In genomic region chr10:34699904-34700303, GRCh38 we compare ENCODE assay signal across 18 cellular contexts.
DNase-seq lines count a peak whose midpoint lies in the region; FAIRE-seq and TF ChIP-seq lines count a peak whose summit lies in the region.
"Had no signal": no experiment of that assay in that cellular context is flagged by ENCODE, and none has a peak within 500 bp of the region (broad histone marks: within the 10 kb centered on the region; RNA-seq: fewer than 3 reads in every experiment).

No MANE protein-coding gene starts in this region.

- CTCF ChIA-PET in HEK293 (lab: Yijun Ruan, JAX), result interaction anchor here (0.5 kb wide), 1 partner anchor 168 kb away, joined by 4 read pairs; no protein-coding TSS in a partner anchor

- H3K79me2 ChIP-seq in keratinocyte (ENCODE audit: control insufficient read depth, insufficient read depth, low read length), result peaks cover 66% of the 10 kb centered on the region

- TF ChIP-seq CTCF in HEK293 (tag by site-specific recombination; IDR thresholded peaks at IDR 0.05) (no peak), VCaP (conservative IDR thresholded peaks at IDR 0.05) (no peak), keratinocyte (optimal IDR thresholded peaks at IDR 0.05 in 1 of 3, IDR thresholded peaks at IDR 0.05 in 1 of 3, conservative IDR thresholded peaks at IDR 0.05 in 1 of 3; ENCODE audit: extremely low read depth in 1 of 3, insufficient read depth in 2 of 3, low read length in 3 of 3) (no peak)

- peak overlapping the region; percentile 23 for H3K9ac ChIP-seq in keratinocyte (ENCODE audit: control insufficient read depth, extremely low read depth, insufficient read depth, low read length)

- H3K27ac ChIP-seq in HEK293 (ENCODE audit: extremely low read depth, low read depth, low read length) (no peak overlapping the region), VCaP (peak overlapping the region; percentile 31), keratinocyte (ENCODE audit: control insufficient read depth, insufficient read depth, low read length) (peak overlapping the region; percentile 100), small intestine (ENCODE audit: low read depth in 1 of 2, low read length in 1 of 2) (no peak overlapping the region)

- no peak overlapping the region for H3K4me3 ChIP-seq in HEK293 (ENCODE audit: low read depth, low read length)
- H3K4me3 ChIP-seq in keratinocyte (ENCODE audit: control insufficient read depth in 2 of 3, extremely low read depth in 1 of 3, insufficient read depth in 2 of 3, low read depth in 1 of 3, low read length in 3 of 3), result peak overlapping the region in 1 of 3 experiments; percentile 15
- H3K4me3 ChIP-seq in small intestine (ENCODE audit: low read depth in 1 of 2, low read length in 2 of 2), result no peak overlapping the region
- H3K4me3 ChIP-seq: HAP-1, MG63 had no signal

- dilution Hi-C loops in keratinocyte (cut with MboI; ENCODE audit: extremely low pct_ligation_motif_present, low sequenced_read_pairs), result no loop called here

- H3K4me2 ChIP-seq in keratinocyte (ENCODE audit: control insufficient read depth, extremely low read depth, insufficient read depth, low read depth, low read length), result peak overlapping the region; percentile 65

- no peaks in the 10 kb centered on the region for H4K20me1 ChIP-seq in keratinocyte (ENCODE audit: control insufficient read depth, extremely low read depth, insufficient read depth, low read length)

- H3K9me3 ChIP-seq in HEK293 (ENCODE audit: control insufficient read depth, insufficient read depth, low read depth, low read length), result no peaks in the 10 kb centered on the region
- no peaks in the 10 kb centered on the region for H3K9me3 ChIP-seq in keratinocyte (ENCODE audit: control insufficient read depth, low read depth, low read length)
- H3K9me3 ChIP-seq in small intestine (ENCODE audit: control insufficient read depth, low read depth), result no peaks in the 10 kb centered on the region
- H3K9me3 ChIP-seq: HAP-1 had no signal

- POLR2A ChIA-PET in HEK293 (lab: Yijun Ruan, JAX), result no interaction called here

- H3K4me1 ChIP-seq in HEK293 (ENCODE audit: control insufficient read depth, insufficient read depth, low read length) (peaks cover 20% of the 10 kb centered on the region), keratinocyte (ENCODE audit: control insufficient read depth, extremely low read depth, insufficient read depth, low read length) (peaks cover 76% of the 10 kb centered on the region), small intestine (ENCODE audit: control insufficient read depth in 2 of 2, insufficient read depth in 1 of 2, low read depth in 1 of 2, low read length in 1 of 2) (peaks cover 0 to 5% of the 10 kb centered on the region in 2 donors)

- FAIRE-seq in keratinocyte (lab: Jason Lieb, UNC), result no peak
- FAIRE-seq in small intestine (lab: Jason Lieb, UNC), result no peak

- no peaks in the 10 kb centered on the region for H3K9me1 ChIP-seq in keratinocyte (ENCODE audit: control insufficient read depth, extremely low read depth, insufficient read depth, low read length)

- H3K36me3 ChIP-seq in HEK293 (ENCODE audit: control insufficient read depth in 2 of 2, insufficient read depth in 1 of 2, low read length in 2 of 2), result peaks cover 0 to 4% of the 10 kb centered on the region in 2 experiments; a peak in 2 of 3 replicates
- peaks cover under 1 to 5% of the 10 kb centered on the region in 2 experiments for H3K36me3 ChIP-seq in keratinocyte (ENCODE audit: control insufficient read depth in 2 of 2, extremely low read depth in 1 of 2, insufficient read depth in 2 of 2, low read length in 2 of 2)
- H3K36me3 ChIP-seq in small intestine (ENCODE audit: control insufficient read depth in 2 of 2, insufficient read depth in 2 of 2, low read length in 2 of 2), result no peaks in the 10 kb centered on the region
- H3K36me3 ChIP-seq: HAP-1, MG63 had no signal

- no peaks in the 10 kb centered on the region for H3K27me3 ChIP-seq in keratinocyte (ENCODE audit: control insufficient read depth, extremely low read depth, insufficient read depth, low read length)
- no peaks in the 10 kb centered on the region for H3K27me3 ChIP-seq in small intestine (ENCODE audit: control insufficient read depth in 2 of 2, insufficient read depth in 2 of 2, low read length in 2 of 2)
- H3K27me3 ChIP-seq: MG63 had no signal

- DNase-seq in keratinocyte (ENCODE audit: low read depth, low spot score) (no peak), small intestine (peak; percentile 35), RPMI8226 (no peak), hippocampal formation (lab: John Stamatoyannopoulos, UW) (no peak), NCI-H82 treated with DMSO at 0.1 percent for 48 hours (lab: John Stamatoyannopoulos, UW; ENCODE audit: unreplicated experiment) (no peak)
- DNase-seq: GDM1, Kasumi-1, MG63, NCI-H1048, NCI-H1436, NCI-H1930, NCI-H226, NCI-H524, NCI-H82, Right ventricle myocardium superior had no signal

- no peak overlapping the region for H2AFZ ChIP-seq in keratinocyte (ENCODE audit: control insufficient read depth, low read length)

- 24 to 63% (median 25%) methylated on average over 2 of the region's 2 CpGs for WGBS in small intestine, 3 donors

TF ChIP-seq in HEK293, 187 proteins besides CTCF, POLR2A, EP300 and RAD21 (continues in another document):
- TF ChIP-seq ZNF76 (tag by site-specific recombination; IDR thresholded peaks at IDR 0.05; ENCODE audit: borderline replicate concordance, low read depth) (no peak), ZFP69B (tag by site-specific recombination; IDR thresholded peaks at IDR 0.05) (no peak), ZBTB10 (tag by site-specific recombination; IDR thresholded peaks at IDR 0.05) (no peak), ZNF600 (tag by site-specific recombination; IDR thresholded peaks at IDR 0.05) (peak; percentile 47; the same call in 1 of the 2 replicates), PRDM6 (tag by site-specific recombination; IDR thresholded peaks at IDR 0.05) (peak; percentile 53), ZFP41 (tag by site-specific recombination; IDR thresholded peaks at IDR 0.05; ENCODE audit: borderline replicate concordance) (no peak), ZNF792 (tag by site-specific recombination; IDR thresholded peaks at IDR 0.05) (no peak), ZNF768 (tag by site-specific recombination; IDR thresholded peaks at IDR 0.05) (no peak), ZNF555 (tag by site-specific recombination; conservative IDR thresholded peaks at IDR 0.05) (no peak), ZNF626 (tag by site-specific recombination; IDR thresholded peaks at IDR 0.05) (no peak)
- TF ChIP-seq, protein P1, sequence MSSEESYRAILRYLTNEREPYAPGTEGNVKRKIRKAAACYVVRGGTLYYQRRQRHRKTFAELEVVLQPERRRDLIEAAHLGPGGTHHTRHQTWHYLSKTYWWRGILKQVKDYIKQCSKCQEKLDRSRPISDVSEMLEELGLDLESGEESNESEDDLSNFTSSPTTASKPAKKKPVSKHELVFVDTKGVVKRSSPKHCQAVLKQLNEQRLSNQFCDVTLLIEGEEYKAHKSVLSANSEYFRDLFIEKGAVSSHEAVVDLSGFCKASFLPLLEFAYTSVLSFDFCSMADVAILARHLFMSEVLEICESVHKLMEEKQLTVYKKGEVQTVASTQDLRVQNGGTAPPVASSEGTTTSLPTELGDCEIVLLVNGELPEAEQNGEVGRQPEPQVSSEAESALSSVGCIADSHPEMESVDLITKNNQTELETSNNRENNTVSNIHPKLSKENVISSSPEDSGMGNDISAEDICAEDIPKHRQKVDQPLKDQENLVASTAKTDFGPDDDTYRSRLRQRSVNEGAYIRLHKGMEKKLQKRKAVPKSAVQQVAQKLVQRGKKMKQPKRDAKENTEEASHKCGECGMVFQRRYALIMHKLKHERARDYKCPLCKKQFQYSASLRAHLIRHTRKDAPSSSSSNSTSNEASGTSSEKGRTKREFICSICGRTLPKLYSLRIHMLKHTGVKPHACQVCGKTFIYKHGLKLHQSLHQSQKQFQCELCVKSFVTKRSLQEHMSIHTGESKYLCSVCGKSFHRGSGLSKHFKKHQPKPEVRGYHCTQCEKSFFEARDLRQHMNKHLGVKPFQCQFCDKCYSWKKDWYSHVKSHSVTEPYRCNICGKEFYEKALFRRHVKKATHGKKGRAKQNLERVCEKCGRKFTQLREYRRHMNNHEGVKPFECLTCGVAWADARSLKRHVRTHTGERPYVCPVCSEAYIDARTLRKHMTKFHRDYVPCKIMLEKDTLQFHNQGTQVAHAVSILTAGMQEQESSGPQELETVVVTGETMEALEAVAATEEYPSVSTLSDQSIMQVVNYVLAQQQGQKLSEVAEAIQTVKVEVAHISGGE (tag by site-specific recombination; conservative IDR thresholded peaks at IDR 0.05; ENCODE audit: low read depth), result no peak

Comparison
In these comparisons a context has a peak if more than half of its experiments do, and no peak if none do; other contexts are left out.
1. H3K27ac ChIP-seq: peak in VCaP (single experiment) and keratinocyte (single experiment); none in HEK293 (single experiment) and small intestine (0 of 2).